Comparison of ENCODE assay signal across 9 cellular contexts in the genomic region with DNA sequence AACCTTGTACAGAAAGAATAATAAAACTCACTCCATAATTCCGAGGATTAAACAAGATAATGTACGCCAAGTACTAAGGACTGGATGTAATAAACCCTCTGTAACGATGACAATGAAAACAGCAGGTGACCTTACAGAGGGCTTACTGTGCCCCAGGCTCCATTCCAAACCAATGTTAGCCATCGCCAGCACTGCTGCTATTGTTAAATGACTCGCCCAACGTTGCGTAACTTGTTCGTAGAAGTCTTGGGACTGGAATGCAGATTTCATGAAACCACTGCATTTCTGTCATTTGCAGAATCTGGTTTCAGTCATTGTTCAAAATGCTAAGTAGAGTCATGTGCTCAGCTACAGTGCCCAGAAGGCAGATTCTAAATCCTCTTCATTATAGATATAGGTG. TPM values are rescaled to one million over a fixed set of nuclear protein-coding genes. Genes with fewer than 3 reads are reported as not detected.
DNase-seq lines count a peak whose midpoint lies in the region; ATAC-seq, FAIRE-seq and TF ChIP-seq lines count a peak whose summit lies in the region.
"Had no signal": no experiment of that assay in that cellular context is flagged by ENCODE, and none has a peak within 500 bp of the region (broad histone marks: within the 10 kb centered on the region; RNA-seq: fewer than 3 reads in every experiment).

No MANE protein-coding gene starts in this region.

- peak overlapping the region; percentile 65 for H3K4me2 ChIP-seq in A549

- FAIRE-seq in A549 (lab: Jason Lieb, UNC) = no peak

- peaks cover 3% of the 10 kb centered on the region; the same call in 2 of the 3 replicates for H3K9me3 ChIP-seq in A549
- H3K9me3 ChIP-seq in SK-N-MC (ENCODE audit: low read depth, low read length) = no peaks in the 10 kb centered on the region
- H3K9me3 ChIP-seq in heart right ventricle = peaks cover 0 to 7% (median 0%) of the 10 kb centered on the region in 11 donors
- H3K9me3 ChIP-seq in suprapubic skin = no peaks in the 10 kb centered on the region

- H3K36me3 ChIP-seq in SK-N-MC (ENCODE audit: insufficient read depth, low read length) = no peaks in the 10 kb centered on the region
- peaks cover 0 to under 1% (median 0%) of the 10 kb centered on the region in 9 donors for H3K36me3 ChIP-seq in heart right ventricle
- no peaks in the 10 kb centered on the region for H3K36me3 ChIP-seq in suprapubic skin

- TF ChIP-seq CTCF in A549 (IDR thresholded peaks at IDR 0.05) (no peak), heart right ventricle (IDR thresholded peaks at IDR 0.05) (no peak), suprapubic skin (IDR thresholded peaks at IDR 0.05) (no peak)

- H3K36me3 Mint-ChIP-seq in naive thymus-derived CD8-positive, alpha-beta T cell = peaks cover 0 to 5% (median 0%) of the 10 kb centered on the region in 3 donors
- H3K36me3 Mint-ChIP-seq: activated naive CD8-positive, alpha-beta T cell treated with anti-CD3 and anti-CD28 coated beads, Interleukin-2, amount 10 ng/mL, durations not matched to agents 7 days and 5 days had no signal

- DNase-seq in A549 (ENCODE audit: low read depth in 1 of 2, low spot score in 1 of 2) (peak; percentile 17 to 59), GOT3 (lab: John Stamatoyannopoulos, UW) (peak; percentile 1), SK-N-MC (ENCODE audit: low read depth, low spot score) (no peak), heart right ventricle (peak in 1 of 2 donors; percentile 19), suprapubic skin (ENCODE audit: low spot score in 2 of 2) (peak; percentile 92 to 94), SIG-M5 (lab: John Stamatoyannopoulos, UW) (no peak)
- no peak for DNase-seq in naive thymus-derived CD8-positive, alpha-beta T cell
- DNase-seq: activated naive CD8-positive, alpha-beta T cell treated with anti-CD3 and anti-CD28 coated beads, Interleukin-2, amount 10 ng/mL, durations not matched to agents 7 days and 5 days had no signal

- no peak for TF ChIP-seq RAD21 in A549 (conservative IDR thresholded peaks at IDR 0.05 in 1 of 2, IDR thresholded peaks at IDR 0.05 in 1 of 2)

- POLR2A ChIA-PET in A549 (lab: Yijun Ruan, JAX) = no interaction called here
- POLR2A ChIA-PET in naive thymus-derived CD8-positive, alpha-beta T cell (lab: Charles Lee) = no interaction called here

- H3K4me1 ChIP-seq in A549 (peaks cover 26% of the 10 kb centered on the region), heart right ventricle (peaks cover 0 to 43% (median 0%) of the 10 kb centered on the region in 9 donors), suprapubic skin (peaks cover 44% of the 10 kb centered on the region)

- CTCF ChIA-PET in A549 (lab: Yijun Ruan, JAX) = no interaction called here

- no peak overlapping the region; the same call in 2 of the 3 replicates for H3K4me3 ChIP-seq in A549
- peak overlapping the region; percentile 37; the same call in 1 of the 2 replicates for H3K4me3 ChIP-seq in SK-N-MC
- H3K4me3 ChIP-seq in heart right ventricle = no peak overlapping the region
- no peak overlapping the region for H3K4me3 ChIP-seq in suprapubic skin

- TF ChIP-seq POLR2A in A549 (IDR thresholded peaks at IDR 0.05; ENCODE audit: low read length) = no peak
- TF ChIP-seq POLR2A in suprapubic skin (IDR thresholded peaks at IDR 0.05) = no peak

- ATAC-seq in A549 (peak; percentile 58 to 61), heart right ventricle (peak in 7 of 8 donors; percentile 24 to 77 (median 59)), GM18867 (IDR thresholded peaks at IDR 0.05; ENCODE audit: unreplicated experiment) (no peak)
- ATAC-seq in naive thymus-derived CD8-positive, alpha-beta T cell = no peak

- H3K27me3 ChIP-seq in heart right ventricle (peaks cover 0 to 44% (median 0%) of the 10 kb centered on the region in 7 donors), suprapubic skin (no peaks in the 10 kb centered on the region)

- H3K27ac Mint-ChIP-seq in naive thymus-derived CD8-positive, alpha-beta T cell = no peak overlapping the region
- H3K27ac Mint-ChIP-seq: activated naive CD8-positive, alpha-beta T cell treated with anti-CD3 and anti-CD28 coated beads, Interleukin-2, amount 10 ng/mL, durations not matched to agents 7 days and 5 days had no signal

- peak overlapping the region; percentile 64 to 72; a peak in 5 of 6 replicates for H3K27ac ChIP-seq in A549
- H3K27ac ChIP-seq in SK-N-MC = peak overlapping the region; percentile 38; the same call in 1 of the 2 replicates
- H3K27ac ChIP-seq in heart right ventricle = peak overlapping the region in 2 of 10 donors; percentile 26 to 78
- peak overlapping the region; percentile 89 for H3K27ac ChIP-seq in suprapubic skin

- no peak overlapping the region for H3K4me3 Mint-ChIP-seq in naive thymus-derived CD8-positive, alpha-beta T cell
- H3K4me3 Mint-ChIP-seq: activated naive CD8-positive, alpha-beta T cell treated with anti-CD3 and anti-CD28 coated beads, Interleukin-2, amount 10 ng/mL, durations not matched to agents 7 days and 5 days had no signal

- H3K9me3 Mint-ChIP-seq in naive thymus-derived CD8-positive, alpha-beta T cell = peaks cover 0 to 10% (median 6%) of the 10 kb centered on the region in 9 donors
- H3K9me3 Mint-ChIP-seq: activated naive CD8-positive, alpha-beta T cell treated with anti-CD3 and anti-CD28 coated beads, Interleukin-2, amount 10 ng/mL, durations not matched to agents 7 days and 5 days had no signal

- peaks cover 0 to 28% (median 6%) of the 10 kb centered on the region in 5 donors for H3K27me3 Mint-ChIP-seq in naive thymus-derived CD8-positive, alpha-beta T cell

- H3K4me1 Mint-ChIP-seq in naive thymus-derived CD8-positive, alpha-beta T cell = peaks cover 0 to 3% (median 0%) of the 10 kb centered on the region in 4 donors

- WGBS in A549 (ENCODE audit: missing lambda C conversion rate) = 24% methylated on average over 8 of the region's 8 CpGs
- WGBS in heart right ventricle, 2 donors = 82 to 85% methylated on average over 8 of the region's 8 CpGs
- 47% methylated on average over 8 of the region's 8 CpGs for WGBS in suprapubic skin

- peak in 1 of 2 experiments; percentile 17; a peak in 1 of 5 replicates for TF ChIP-seq EP300 in A549 (IDR thresholded peaks at IDR 0.05)
- TF ChIP-seq EP300 in suprapubic skin (IDR thresholded peaks at IDR 0.05) = no peak

- H3K9ac ChIP-seq in SK-N-MC (ENCODE audit: insufficient read length) = no peak overlapping the region

- intact Hi-C loops in heart right ventricle (cut with DNase I) = no loop called here

TF ChIP-seq in A549, 52 proteins besides CTCF, POLR2A, EP300 and RAD21:
- TF ChIP-seq CEBPB (IDR thresholded peaks at IDR 0.05) (peak; percentile 78 to 87), CHD4 (IDR thresholded peaks at IDR 0.05; ENCODE audit: borderline replicate concordance) (no peak), JUN (IDR thresholded peaks at IDR 0.05) (0 out of 5 replicates have a peak, but pooled peaks of 1 of the 2 experiments have one; percentile 12)
- TF ChIP-seq, protein P1, sequence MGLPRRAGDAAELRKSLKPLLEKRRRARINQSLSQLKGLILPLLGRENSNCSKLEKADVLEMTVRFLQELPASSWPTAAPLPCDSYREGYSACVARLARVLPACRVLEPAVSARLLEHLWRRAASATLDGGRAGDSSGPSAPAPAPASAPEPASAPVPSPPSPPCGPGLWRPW (IDR thresholded peaks at IDR 0.05) = peak; percentile 40; the same call in 1 of the 2 replicates

RNA-seq across cellular contexts. Expression of a gene that starts 0.7 kb away (rescaled TPM):
- 1.3 and 1.6 TPM in 2 replicates for polyA plus RNA-seq in A549 (2011; rRNA removed)
- 0.20 and 0.29 TPM in 2 replicates for polyA plus RNA-seq in A549 (2012; cell fraction: cytosol; rRNA removed)
- 0.26 and 0.32 TPM in 2 replicates for polyA plus RNA-seq in A549 (2012; cell fraction: nucleus; rRNA removed)
- polyA plus RNA-seq in A549 (2017; fragmentation: RNase III; extraction: RNeasy Plus Mini Kit Qiagen cat#74134 plus additional on column Dnase treatment) = 0.50 to 0.59 TPM (median 0.53 TPM) in 3 replicates
- 8.2 and 8.6 TPM in 2 replicates for polyA minus RNA-seq in A549 (2011; rRNA and poly(A)+ RNA removed)
- 10 to 100 TPM in 1 of 10 donors, 1 to 10 TPM in 9; 3.8 to 14.5 (median 6.2) TPM for total RNA-seq in heart right ventricle
- polyA plus RNA-seq in heart right ventricle = 1 to 10 TPM in 1 of 2 donors, under 1 TPM in 1; 0.33 to 2.8 TPM
- total RNA-seq in suprapubic skin = 10 to 100 TPM; 19.1 to 39.5 (median 22.8) TPM
- not detected for total RNA-seq in naive thymus-derived CD8-positive, alpha-beta T cell
- polyA plus RNA-seq in naive thymus-derived CD8-positive, alpha-beta T cell = not detected
- total RNA-seq: activated naive CD8-positive, alpha-beta T cell treated with anti-CD3 and anti-CD28 coated beads, Interleukin-2, amount 10 ng/mL, durations not matched to agents 7 days and 5 days had no signal

Comparison
In these comparisons a context has a peak if more than half of its experiments do, and no peak if none do; other contexts are left out.
1. ATAC-seq: peak in A549 (2 of 2) and heart right ventricle (7 of 8); none in GM18867 (single experiment) and naive thymus-derived CD8-positive, alpha-beta T cell (0 of 2).
2. DNase-seq: peak in A549 (2 of 2), GOT3 (single experiment) and suprapubic skin (2 of 2); none in SK-N-MC (single experiment), naive thymus-derived CD8-positive, alpha-beta T cell (0 of 10) and SIG-M5 (single experiment).